Comparison of ENCODE assay signal across 18 cellular contexts in the genomic region with DNA sequence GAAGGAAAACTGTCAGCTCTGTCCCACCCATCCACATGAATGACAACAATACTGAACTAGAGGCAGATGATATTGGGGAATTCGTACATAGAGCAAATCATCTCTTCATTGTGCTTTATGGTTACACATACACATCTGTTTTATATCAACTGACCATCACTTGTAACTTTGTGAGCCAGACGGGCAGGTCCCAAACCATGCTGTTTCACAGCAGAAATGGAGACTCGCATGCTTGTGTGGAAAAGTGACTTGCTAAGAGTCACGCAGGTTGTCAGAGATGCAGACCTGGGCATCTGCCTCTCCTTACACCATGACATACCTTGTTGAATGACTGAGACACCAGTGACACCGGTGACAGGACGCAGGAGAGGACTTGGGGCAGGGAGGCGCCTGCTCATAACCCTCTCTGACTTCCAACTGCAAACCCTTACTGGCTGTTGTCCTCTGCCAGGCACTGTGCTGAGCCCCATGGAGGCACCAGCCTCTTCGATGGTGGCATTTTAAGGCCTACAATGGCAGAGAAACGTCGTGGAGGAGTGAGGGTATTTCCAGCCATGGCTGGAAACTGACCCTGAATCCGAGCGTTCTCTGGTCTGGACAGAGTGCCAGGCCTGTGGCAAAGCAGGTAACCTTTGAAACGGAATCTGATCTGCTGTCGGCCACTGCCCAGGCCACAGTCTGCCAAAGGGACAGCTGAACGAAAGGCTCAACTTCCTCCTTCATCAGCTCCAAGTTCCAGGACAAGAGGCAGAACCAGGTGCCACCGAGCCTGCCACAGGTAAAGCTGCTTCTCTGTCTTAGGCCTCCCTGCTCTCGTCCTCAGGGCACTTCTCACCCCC. TPM values are rescaled to one million over a fixed set of nuclear protein-coding genes. Genes with fewer than 3 reads are reported as not detected.
DNase-seq lines count a peak whose midpoint lies in the region; ATAC-seq and TF ChIP-seq lines count a peak whose summit lies in the region.
"Had no signal": no experiment of that assay in that cellular context is flagged by ENCODE, and none has a peak within 500 bp of the region (broad histone marks: within the 10 kb centered on the region; RNA-seq: fewer than 3 reads in every experiment).

No MANE protein-coding gene starts in this region.

- intact Hi-C loops in PC-9 (cut with micrococcal nuclease; ENCODE audit: unreplicated experiment) (no loop called here), mucosa of descending colon (cut with DNase I, micrococcal nuclease) (no loop called here)

- CTCF ChIA-PET in PC-9 (lab: Charles Lee), result no interaction called here

- no peaks in the 10 kb centered on the region for H3K36me3 ChIP-seq in PC-9 (ENCODE audit: low read depth)
- no peaks in the 10 kb centered on the region for H3K36me3 ChIP-seq in mucosa of descending colon (ENCODE audit: low read depth)
- H3K36me3 ChIP-seq: thoracic aorta had no signal

- H4K20me1 ChIP-seq in PC-9 (ENCODE audit: insufficient read depth), result no peaks in the 10 kb centered on the region

- TF ChIP-seq CTCF in PC-9 (conservative IDR thresholded peaks at IDR 0.05) (no peak), mucosa of descending colon (IDR thresholded peaks at IDR 0.05) (no peak)

- BruUV-seq in PC-9 (replicated peaks; lab: Mats Ljungman, UMichigan), result no TSS peak

- H3K27me3 ChIP-seq in PC-9 (ENCODE audit: insufficient read depth, low read depth), result no peaks in the 10 kb centered on the region

- POLR2A ChIA-PET in PC-9 (lab: Charles Lee; ENCODE audit: unreplicated experiment), result no interaction called here

- H3K4me2 ChIP-seq in PC-9, result peak overlapping the region; percentile 47

- no peak overlapping the region for H2AFZ ChIP-seq in PC-9

- no peak for DNase-seq in PC-9
- DNase-seq in epidermal melanocyte (ENCODE audit: insufficient read length, low spot score), result peak; percentile 24
- DNase-seq in mucosa of descending colon, result no peak
- no peak for DNase-seq in effector CD4-positive, alpha-beta T cell
- no peak for DNase-seq in NCI-H1436 (lab: John Stamatoyannopoulos, UW)
- DNase-seq: activated CD4-positive, alpha-beta T cell treated with anti-CD3 and anti-CD28 coated beads for 36 hours; activated CD8-positive, alpha-beta memory T cell treated with anti-CD3 and anti-CD28 coated beads, Interleukin-2, amount 10 ng/mL, durations not matched to agents 7 days and 5 days; activated naive CD8-positive, alpha-beta T cell treated with anti-CD3 and anti-CD28 coated beads, Interleukin-2, amount 10 ng/mL, durations not matched to agents 7 days and 5 days; C1 segment of cervical spinal cord; MM.1S; NCI-H226; nucleus accumbens; retina had no signal

- H3K27ac ChIP-seq in PC-9, result no peak overlapping the region
- H3K27ac ChIP-seq: thoracic aorta had no signal

- H3K4me1 ChIP-seq in PC-9 (replicated peaks; ENCODE audit: insufficient read depth) (peaks cover 46% of the 10 kb centered on the region), mucosa of descending colon (ENCODE audit: low read depth) (peaks cover 40% of the 10 kb centered on the region)

- 0 out of 2 replicates have a peak, but pooled peaks cover 4% of the 10 kb centered on the region for H3F3A ChIP-seq in PC-9 (ENCODE audit: insufficient read depth, low read depth)

- no peaks in the 10 kb centered on the region for H3K9me3 ChIP-seq in PC-9 (ENCODE audit: insufficient read depth, low read depth)
- H3K9me3 ChIP-seq in mucosa of descending colon, result no peaks in the 10 kb centered on the region
- H3K9me3 ChIP-seq: thoracic aorta had no signal

- ATAC-seq in mucosa of descending colon (peak; percentile 16), GM19467 (IDR thresholded peaks at IDR 0.05; ENCODE audit: unreplicated experiment) (no peak), HG03159 (IDR thresholded peaks at IDR 0.05; ENCODE audit: unreplicated experiment) (no peak)
- ATAC-seq: activated CD4-positive, alpha-beta T cell treated with anti-CD3 and anti-CD28 coated beads for 36 hours; activated CD8-positive, alpha-beta memory T cell treated with anti-CD3 and anti-CD28 coated beads, Interleukin-2, amount 10 ng/mL, durations not matched to agents 7 days and 5 days; HCT116; stimulated activated effector memory CD8-positive, alpha-beta T cell treated with anti-CD3 and anti-CD28 coated beads, Interleukin-12 subunit alpha, Interleukin-12 subunit beta, amount 100 ng/mL, for 72 hours had no signal

- no peaks in the 10 kb centered on the region for H3K9me2 ChIP-seq in PC-9 (ENCODE audit: insufficient read depth)

- H3K79me2 ChIP-seq in PC-9 (ENCODE audit: low read depth), result no peaks in the 10 kb centered on the region

- no peak overlapping the region for H3K4me3 ChIP-seq in PC-9
- no peak overlapping the region for H3K4me3 ChIP-seq in mucosa of descending colon
- H3K4me3 ChIP-seq: thoracic aorta had no signal

RNA-seq across cellular contexts. Expression of gene ROCK2, which starts 26.9 kb away (rescaled TPM):
- total RNA-seq in PC-9 (2021) (28.5 and 38.0 TPM in 2 replicates), mucosa of descending colon (10 to 100 TPM; 67.7 to 77.8 (median 71.0) TPM)
